8 cellular contexts compared by ENCODE assay signal in genomic region chr11:3000032-3000961, GRCh38. TPM values are rescaled to one million over a fixed set of nuclear protein-coding genes. Genes with fewer than 3 reads are reported as not detected.
A peak's percentile ranks its signal among the peaks of the same experiment; 100 is the strongest.
DNase-seq lines count a peak whose midpoint lies in the region; ATAC-seq and TF ChIP-seq lines count a peak whose summit lies in the region.

No MANE protein-coding gene starts in this region.

- H3K9me3 ChIP-seq in right lobe of liver (no peaks in the 10 kb centered on the region), aorta (ENCODE audit: control insufficient read depth, low read length) (no peaks in the 10 kb centered on the region)

- no peaks in the 10 kb centered on the region for H3K27me3 ChIP-seq in right lobe of liver
- H3K27me3 ChIP-seq in aorta (ENCODE audit: control insufficient read depth in 1 of 2, insufficient read depth in 2 of 2, low read length in 1 of 2), result no peaks in the 10 kb centered on the region

- H3K27ac ChIP-seq in right lobe of liver (peak overlapping the region; percentile 15 to 19 (median 16)), aorta (ENCODE audit: low read depth in 1 of 2, low read length in 2 of 2) (peak overlapping the region in 1 of 2 donors; percentile 70)

- no peak overlapping the region for H3K4me3 ChIP-seq in right lobe of liver
- H3K4me3 ChIP-seq in aorta (ENCODE audit: low read length in 2 of 2), result no peak overlapping the region

- peak; percentile 82 to 94 (median 92) for ATAC-seq in right lobe of liver
- peak; percentile 64 for ATAC-seq in aorta (ENCODE audit: low FRiP score)

- intact Hi-C loops in right lobe of liver (cut with DNase I) (no loop called here), aorta (cut with DNase I) (no loop called here)

- 67% methylated on average over 6 of the region's 17 CpGs for WGBS in right lobe of liver (ENCODE audit: insufficient coverage, low coverage, low lambda C conversion rate, missing lambda C conversion rate)
- WGBS in aorta, 2 donors, result 36 to 40% methylated on average over 17 of the region's 17 CpGs

- no peak for TF ChIP-seq CTCF in right lobe of liver (IDR thresholded peaks at IDR 0.05)

- DNase-seq in activated effector memory CD4-positive, alpha-beta T cell treated with anti-CD3 and anti-CD28 coated beads, Interleukin-2, amount 50 U/mL, for 16 hours, result peak; percentile 57
- no peak for DNase-seq in activated effector memory CD4-positive, alpha-beta T cell treated with Interleukin-2 at 50 U/mL for 16 hours
- DNase-seq in cerebellar cortex (ENCODE audit: low spot score), result peak; percentile 18
- DNase-seq in right lobe of liver, result peak; percentile 90 to 93 (median 90)
- peak; percentile 78 to 89 for DNase-seq in aorta
- no peak for DNase-seq in cerebellar nuclear complex (lab: John Stamatoyannopoulos, UW)
- no peak for DNase-seq in HuH-7.5 (ENCODE audit: low spot score)
- DNase-seq in hepatic stellate cell (ENCODE audit: low spot score), result no peak

- no peak for TF ChIP-seq POLR2A in right lobe of liver (IDR thresholded peaks at IDR 0.05)

- H3K4me1 ChIP-seq in right lobe of liver, result peaks cover 0 to 22% (median 11%) of the 10 kb centered on the region in 4 donors
- no peaks in the 10 kb centered on the region for H3K4me1 ChIP-seq in aorta (ENCODE audit: control insufficient read depth in 1 of 2, insufficient read depth in 2 of 2, low read length in 2 of 2)

- H3K36me3 ChIP-seq in right lobe of liver (peaks cover 0 to 25% (median 13%) of the 10 kb centered on the region in 4 donors), aorta (ENCODE audit: control insufficient read depth in 1 of 2, insufficient read depth in 2 of 2, low read length in 1 of 2) (peaks cover 0 to 2% of the 10 kb centered on the region in 2 donors)

RNA-seq across cellular contexts. Expression of gene NAP1L4, which starts 8.2 kb away (rescaled TPM):
- total RNA-seq in right lobe of liver (10 to 100 TPM; 37.6 to 76.0 (median 56.9) TPM), aorta (100 to 1,000 TPM in 1 of 2 donors, 10 to 100 TPM in 1; 99.5 to 109 TPM)
- polyA plus RNA-seq in aorta, result 10 to 100 TPM; 65.4 to 66.9 TPM

RNA-seq across cellular contexts. Expression of gene CARS1, which starts 56.9 kb away (rescaled TPM):
- 10 to 100 TPM; 17.3 to 44.7 (median 22.7) TPM for total RNA-seq in right lobe of liver
- total RNA-seq in aorta, result 10 to 100 TPM; 37.7 to 38.9 TPM
- polyA plus RNA-seq in aorta, result 10 to 100 TPM; 18.8 to 41.4 TPM

Comparison
In these comparisons a context has a peak if more than half of its experiments do, and no peak if none do; other contexts are left out.
1. DNase-seq: peak in activated effector memory CD4-positive, alpha-beta T cell treated with anti-CD3 and anti-CD28 coated beads, Interleukin-2, amount 50 U/mL, for 16 hours (single experiment), cerebellar cortex (single experiment), right lobe of liver (3 of 3) and aorta (2 of 2); none in activated effector memory CD4-positive, alpha-beta T cell treated with Interleukin-2 at 50 U/mL for 16 hours (single experiment), cerebellar nuclear complex (0 of 2), HuH-7.5 (single experiment) and hepatic stellate cell (single experiment).